Comparison of ENCODE assay signal across 21 cellular contexts in genomic region chr2:122703676-122704075, GRCh38.
"Had no signal": no experiment of that assay in that cellular context is flagged by ENCODE, and none has a peak within 500 bp of the region (broad histone marks: within the 10 kb centered on the region; RNA-seq: fewer than 3 reads in every experiment).

No MANE protein-coding gene starts in this region.

- H3K4me3 ChIP-seq: Peyer's patch, SJSA1 had no signal

- H3K9me3 Mint-ChIP-seq: activated naive CD4-positive, alpha-beta T cell treated with anti-CD3 and anti-CD28 coated beads, Interleukin-2, amount 10 ng/mL, durations not matched to agents 7 days and 5 days; activated T-helper 2 cell treated with anti-CD3 and anti-CD28 coated beads, Interferon-gamma antibody, Interleukin-2, Interleukin-4, amounts not matched to agents 10 μg/mL and 5 μg/mL and 100 μg/mL, durations not matched to agents 14 hours and 24 hours and 36 hours had no signal

- H3K36me3 Mint-ChIP-seq: activated naive CD4-positive, alpha-beta T cell treated with anti-CD3 and anti-CD28 coated beads, Interleukin-2, amount 10 ng/mL, durations not matched to agents 7 days and 5 days; activated naive CD8-positive, alpha-beta T cell treated with anti-CD3 and anti-CD28 coated beads for 36 hours had no signal

- H3K27ac ChIP-seq: Peyer's patch, SJSA1, WERI-Rb-1 had no signal

- H3K27me3 ChIP-seq: Peyer's patch, SJSA1 had no signal

- H3K27me3 Mint-ChIP-seq: activated CD4-positive, alpha-beta T cell treated with anti-CD3 and anti-CD28 coated beads for 36 hours; activated CD8-positive, alpha-beta T cell treated with anti-CD3 and anti-CD28 coated beads for 36 hours; activated naive CD4-positive, alpha-beta T cell treated with anti-CD3 and anti-CD28 coated beads, Interleukin-2, amount 10 ng/mL, durations not matched to agents 7 days and 5 days; activated naive CD8-positive, alpha-beta T cell treated with anti-CD3 and anti-CD28 coated beads for 36 hours; T-helper 17 cell had no signal

- H3K27ac Mint-ChIP-seq: activated CD4-positive, alpha-beta T cell treated with anti-CD3 and anti-CD28 coated beads for 36 hours; activated CD8-positive, alpha-beta T cell treated with anti-CD3 and anti-CD28 coated beads for 36 hours; activated naive CD4-positive, alpha-beta T cell treated with anti-CD3 and anti-CD28 coated beads, Interleukin-2, amount 10 ng/mL, durations not matched to agents 7 days and 5 days; activated naive CD8-positive, alpha-beta T cell treated with anti-CD3 and anti-CD28 coated beads for 36 hours; activated T-cell treated with anti-CD3 and anti-CD28 coated beads, Interleukin-2, amount 50 U/mL, for 72 hours; activated T-helper 2 cell treated with anti-CD3 and anti-CD28 coated beads, Interferon-gamma antibody, Interleukin-2, Interleukin-4, amounts not matched to agents 10 μg/mL and 5 μg/mL and 100 μg/mL, durations not matched to agents 14 hours and 24 hours and 36 hours; T-helper 17 cell had no signal

- H3K4me1 ChIP-seq: Peyer's patch, SJSA1 had no signal

- H3K36me3 ChIP-seq: Peyer's patch, SJSA1, WERI-Rb-1 had no signal

- H3K4me3 Mint-ChIP-seq: activated CD4-positive, alpha-beta T cell treated with anti-CD3 and anti-CD28 coated beads for 36 hours; activated CD8-positive, alpha-beta T cell treated with anti-CD3 and anti-CD28 coated beads for 36 hours; activated naive CD4-positive, alpha-beta T cell treated with anti-CD3 and anti-CD28 coated beads, Interleukin-2, amount 10 ng/mL, durations not matched to agents 7 days and 5 days; activated naive CD8-positive, alpha-beta T cell treated with anti-CD3 and anti-CD28 coated beads for 36 hours; activated T-cell treated with anti-CD3 and anti-CD28 coated beads, Interleukin-2, amount 50 U/mL, for 72 hours; T-helper 17 cell had no signal

- H3K4me1 Mint-ChIP-seq: activated CD4-positive, alpha-beta T cell treated with anti-CD3 and anti-CD28 coated beads for 36 hours; activated naive CD4-positive, alpha-beta T cell treated with anti-CD3 and anti-CD28 coated beads, Interleukin-2, amount 10 ng/mL, durations not matched to agents 7 days and 5 days; activated naive CD8-positive, alpha-beta T cell treated with anti-CD3 and anti-CD28 coated beads for 36 hours; T-helper 17 cell had no signal

- DNase-seq: activated CD4-positive, alpha-beta T cell treated with anti-CD3 and anti-CD28 coated beads for 36 hours; activated CD8-positive, alpha-beta memory T cell treated with anti-CD3 and anti-CD28 coated beads, Interleukin-2, amount 50 U/mL, for 4 hours; activated CD8-positive, alpha-beta T cell treated with anti-CD3 and anti-CD28 coated beads for 36 hours; activated gamma-delta T cell treated with Interleukin-2 at 50 U/mL for 16 hours; activated naive CD4-positive, alpha-beta T cell treated with anti-CD3 and anti-CD28 coated beads, Interleukin-2, amount 10 ng/mL, durations not matched to agents 7 days and 5 days; activated naive CD8-positive, alpha-beta T cell treated with anti-CD3 and anti-CD28 coated beads for 36 hours; activated T-cell treated with anti-CD3 and anti-CD28 coated beads, Interleukin-2, amount 50 U/mL, for 72 hours; anterior cingulate cortex; NCI-H1048; NCI-H146; NCI-H187 treated with DMSO at 0.1 percent for 48 hours; NCI-H2081 treated with DMSO at 0.1 percent for 48 hours; NCI-H526 treated with DMSO at 0.1 percent for 48 hours; NCI-H82; Peyer's patch; SHP77; T-helper 17 cell; T-helper 9 cell; WERI-Rb-1 had no signal

- H3K9me3 ChIP-seq: Peyer's patch, SJSA1 had no signal
